ENCODE assay signal across 8 cellular contexts in genomic region chr5:176543428-176544182, GRCh38. TPM values are rescaled to one million over a fixed set of nuclear protein-coding genes. Genes with fewer than 3 reads are reported as not detected.
DNase-seq lines count a peak whose midpoint lies in the region; ATAC-seq and TF ChIP-seq lines count a peak whose summit lies in the region.

No MANE protein-coding gene starts in this region.

- peak; percentile 64 for ATAC-seq in CD4-positive, alpha-beta T cell (ENCODE audit: poor library complexity)
- peak; percentile 77 for ATAC-seq in GM19455 (IDR thresholded peaks at IDR 0.05; ENCODE audit: unreplicated experiment)
- ATAC-seq in activated T-cell treated with anti-CD3 and anti-CD28 coated beads, Interleukin-2, amount 50 U/mL, for 72 hours (replicated peaks in 1 of 2) = peak; percentile 81 to 84
- peak; percentile 84 to 86 for ATAC-seq in natural killer cell treated with Interleukin-12 subunit alpha and Interleukin-12 subunit beta and Interleukin-15 and Interleukin-18, amount 100 ng/mL, for 72 hours

- CTCF ChIA-PET in CD4-positive, alpha-beta T cell (lab: Charles Lee) = interaction anchor here (1.0 to 4.0 kb wide), 7 partner anchors 9 to 127 kb away, joined by 3 to 27 read pairs (median 10); partner anchors contain the start of genes CLTB and FAF2

- POLR2A ChIA-PET in CD4-positive, alpha-beta T cell (lab: Charles Lee) = interaction anchor here (0.6 to 7.0 kb wide), 15 partner anchors 9 to 182 kb away, joined by 3 to 185 read pairs (median 5); partner anchors contain the start of genes CLTB, FAF2, KIAA1191 and RNF44

- peak overlapping the region; percentile 89 for H3K4me3 Mint-ChIP-seq in CD4-positive, alpha-beta T cell
- peak overlapping the region; percentile 92 to 97 for H3K4me3 Mint-ChIP-seq in activated T-cell treated with anti-CD3 and anti-CD28 coated beads, Interleukin-2, amount 50 U/mL, for 72 hours
- peak overlapping the region; percentile 92 for H3K4me3 Mint-ChIP-seq in natural killer cell treated with Interleukin-12 subunit alpha and Interleukin-12 subunit beta and Interleukin-15 and Interleukin-18, amount 100 ng/mL, for 72 hours

- peaks cover 0 to 15% (median 10%) of the 10 kb centered on the region in 4 donors for H3K4me1 ChIP-seq in tibial artery

- H3K27ac Mint-ChIP-seq in CD4-positive, alpha-beta T cell = peak overlapping the region; percentile 93
- H3K27ac Mint-ChIP-seq in activated T-cell treated with anti-CD3 and anti-CD28 coated beads, Interleukin-2, amount 50 U/mL, for 72 hours = peak overlapping the region; percentile 94
- peak overlapping the region; percentile 50 to 84 for H3K27ac Mint-ChIP-seq in natural killer cell treated with Interleukin-12 subunit alpha and Interleukin-12 subunit beta and Interleukin-15 and Interleukin-18, amount 100 ng/mL, for 72 hours

- H3K27ac ChIP-seq in CD4-positive, alpha-beta T cell (ENCODE audit: low read depth, low read length) = peak overlapping the region; percentile 84
- H3K27ac ChIP-seq in tibial artery = peak overlapping the region; percentile 43 to 50

- no peak for TF ChIP-seq CTCF in CD4-positive, alpha-beta T cell (IDR thresholded peaks at IDR 0.05)
- TF ChIP-seq CTCF in tibial artery (IDR thresholded peaks at IDR 0.05) = no peak

- peaks cover 7% of the 10 kb centered on the region for H3K36me3 Mint-ChIP-seq in CD4-positive, alpha-beta T cell (ENCODE audit: low read depth)
- H3K36me3 Mint-ChIP-seq in activated T-cell treated with anti-CD3 and anti-CD28 coated beads, Interleukin-2, amount 50 U/mL, for 72 hours (ENCODE audit: insufficient read depth in 2 of 2) = no peaks in the 10 kb centered on the region
- no peaks in the 10 kb centered on the region for H3K36me3 Mint-ChIP-seq in natural killer cell treated with Interleukin-12 subunit alpha and Interleukin-12 subunit beta and Interleukin-15 and Interleukin-18, amount 100 ng/mL, for 72 hours

- H3K36me3 ChIP-seq in tibial artery = no peaks in the 10 kb centered on the region

- intact Hi-C loops in CD4-positive, alpha-beta T cell (cut with DNase I, micrococcal nuclease) = loop anchor here in 1 of 2 experiments (1.0 to 5.0 kb wide), 4 partner anchors 41 to 127 kb away; partner anchors contain the start of genes CLTB and TSPAN17
- intact Hi-C loops in tibial artery (cut with DNase I; ENCODE audit: low total_unique reads) = no loop called here

- H3K9me3 ChIP-seq in CD4-positive, alpha-beta T cell (ENCODE audit: control insufficient read depth, low read length) = no peaks in the 10 kb centered on the region
- no peaks in the 10 kb centered on the region for H3K9me3 ChIP-seq in tibial artery

- no peaks in the 10 kb centered on the region for H3K27me3 ChIP-seq in CD4-positive, alpha-beta T cell (ENCODE audit: control insufficient read depth, insufficient read depth, low read length)
- H3K27me3 ChIP-seq in tibial artery = peaks cover 0 to 6% of the 10 kb centered on the region in 2 donors

- H3K4me3 ChIP-seq in tibial artery = peak overlapping the region; percentile 64 to 71

- H3K27me3 Mint-ChIP-seq in CD4-positive, alpha-beta T cell = no peaks in the 10 kb centered on the region
- H3K27me3 Mint-ChIP-seq in activated T-cell treated with anti-CD3 and anti-CD28 coated beads, Interleukin-2, amount 50 U/mL, for 72 hours (ENCODE audit: low read depth) = no peaks in the 10 kb centered on the region
- no peaks in the 10 kb centered on the region for H3K27me3 Mint-ChIP-seq in natural killer cell treated with Interleukin-12 subunit alpha and Interleukin-12 subunit beta and Interleukin-15 and Interleukin-18, amount 100 ng/mL, for 72 hours

- H3K4me1 Mint-ChIP-seq in CD4-positive, alpha-beta T cell (ENCODE audit: low read depth) = peaks cover 80% of the 10 kb centered on the region
- H3K4me1 Mint-ChIP-seq in activated T-cell treated with anti-CD3 and anti-CD28 coated beads, Interleukin-2, amount 50 U/mL, for 72 hours (ENCODE audit: low read depth) = peaks cover 59% of the 10 kb centered on the region
- peaks cover 44 to 45% of the 10 kb centered on the region in 2 donors for H3K4me1 Mint-ChIP-seq in natural killer cell treated with Interleukin-12 subunit alpha and Interleukin-12 subunit beta and Interleukin-15 and Interleukin-18, amount 100 ng/mL, for 72 hours (ENCODE audit: low read depth in 2 of 2)

- DNase-seq in CD4-positive, alpha-beta T cell = peak; percentile 53 to 75 (median 66)
- DNase-seq in HK-2 (ENCODE audit: unreplicated experiment) (peak; percentile 58), OCI-M1 (lab: John Stamatoyannopoulos, UW) (peak; percentile 83), fibroblast of gingiva (ENCODE audit: low read depth) (peak; percentile 44), tibial artery (no peak)
- DNase-seq in activated T-cell treated with anti-CD3 and anti-CD28 coated beads, Interleukin-2, amount 50 U/mL, for 72 hours = peak; percentile 84 to 88
- DNase-seq in natural killer cell treated with Interleukin-12 subunit alpha and Interleukin-12 subunit beta and Interleukin-15 and Interleukin-18, amount 100 ng/mL, for 72 hours (ENCODE audit: low spot score) = peak; percentile 76

- H3K9me3 Mint-ChIP-seq in CD4-positive, alpha-beta T cell = no peaks in the 10 kb centered on the region
- no peaks in the 10 kb centered on the region for H3K9me3 Mint-ChIP-seq in activated T-cell treated with anti-CD3 and anti-CD28 coated beads, Interleukin-2, amount 50 U/mL, for 72 hours
- H3K9me3 Mint-ChIP-seq in natural killer cell treated with Interleukin-12 subunit alpha and Interleukin-12 subunit beta and Interleukin-15 and Interleukin-18, amount 100 ng/mL, for 72 hours = no peaks in the 10 kb centered on the region

RNA-seq across cellular contexts. Expression of gene CDHR2, which starts 5.5 kb away (rescaled TPM):
- 1 to 10 TPM; 1.6 to 2.0 TPM for total RNA-seq in CD4-positive, alpha-beta T cell
- total RNA-seq in activated T-cell treated with anti-CD3 and anti-CD28 coated beads, Interleukin-2, amount 50 U/mL, for 72 hours = under 1 TPM; 0.67 to 0.81 TPM
- under 1 TPM; 0.33 to 0.40 TPM for total RNA-seq in natural killer cell treated with Interleukin-12 subunit alpha and Interleukin-12 subunit beta and Interleukin-15 and Interleukin-18, amount 100 ng/mL, for 72 hours

RNA-seq across cellular contexts. Expression of gene RNF44, which starts 6.4 kb away (rescaled TPM):
- total RNA-seq in CD4-positive, alpha-beta T cell = 100 to 1,000 TPM; 208 to 217 TPM
- 10 to 100 TPM; 93.0 to 93.6 TPM for total RNA-seq in activated T-cell treated with anti-CD3 and anti-CD28 coated beads, Interleukin-2, amount 50 U/mL, for 72 hours
- total RNA-seq in natural killer cell treated with Interleukin-12 subunit alpha and Interleukin-12 subunit beta and Interleukin-15 and Interleukin-18, amount 100 ng/mL, for 72 hours = 10 to 100 TPM; 58.1 to 76.3 TPM

Comparison
In these comparisons a context has a peak if more than half of its experiments do, and no peak if none do; other contexts are left out.
1. DNase-seq: peak in CD4-positive, alpha-beta T cell (10 of 10), HK-2 (single experiment), OCI-M1 (single experiment), activated T-cell treated with anti-CD3 and anti-CD28 coated beads, Interleukin-2, amount 50 U/mL, for 72 hours (2 of 2), fibroblast of gingiva (single experiment) and natural killer cell treated with Interleukin-12 subunit alpha and Interleukin-12 subunit beta and Interleukin-15 and Interleukin-18, amount 100 ng/mL, for 72 hours (single experiment); none in tibial artery (0 of 2).
2. Peak in every context shown above with its lines, with median percentiles within 50 percentile points of each other: ATAC-seq, H3K27ac Mint-ChIP-seq and H3K4me3 Mint-ChIP-seq.